In genomic region chr10:69662173-69662685, GRCh38 we compare ENCODE assay signal across 1 cellular context.
TF ChIP-seq lines count a peak whose summit lies in the region.

No MANE protein-coding gene starts in this region.

TF ChIP-seq in H1, 55 proteins besides CTCF, POLR2A, EP300 and RAD21 (continued from another document):
- TF ChIP-seq FOSL1 (IDR thresholded peaks at IDR 0.05; ENCODE audit: insufficient read depth, low read depth, low read length) (no peak), ZNF274 (IDR thresholded peaks at IDR 0.05; ENCODE audit: borderline replicate concordance, extremely low read depth, low read length) (no peak), SP2 (IDR thresholded peaks at IDR 0.05; ENCODE audit: low read length) (no peak), HDAC2 (IDR thresholded peaks at IDR 0.05; ENCODE audit: borderline replicate concordance in 1 of 2, low read depth in 2 of 2, low read length in 2 of 2) (no peak)
TF ChIP-seq in H1: peak in this region for 0.
